In the genomic region with DNA sequence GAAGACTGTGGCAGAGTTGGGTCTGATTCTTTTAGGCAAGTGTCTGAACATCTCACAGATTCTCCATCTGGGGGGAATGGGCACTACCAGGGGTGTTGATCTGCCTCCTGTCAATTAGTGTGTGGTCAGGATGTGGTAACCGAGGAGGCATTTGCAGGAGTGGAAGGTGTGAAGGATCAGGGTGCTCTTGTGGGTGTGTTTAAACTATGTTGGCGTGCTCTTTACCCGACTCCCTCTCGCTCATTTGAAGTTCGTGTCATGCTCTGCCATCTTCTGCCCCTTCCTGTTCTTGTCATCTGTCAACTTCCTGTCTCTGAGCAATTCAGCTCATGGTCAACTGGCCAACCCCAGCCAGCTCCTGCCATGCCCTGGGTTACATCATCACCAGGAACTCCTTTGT, we compare ENCODE assay signal across 16 cellular contexts.
A peak's percentile ranks its signal among the peaks of the same experiment; 100 is the strongest.
DNase-seq lines count a peak whose midpoint lies in the region; ATAC-seq and TF ChIP-seq lines count a peak whose summit lies in the region.
"Had no signal": no experiment of that assay in that cellular context is flagged by ENCODE, and none has a peak within 500 bp of the region (broad histone marks: within the 10 kb centered on the region; RNA-seq: fewer than 3 reads in every experiment).

No MANE protein-coding gene starts in this region.

- H3K9me3 ChIP-seq in mesenchymal stem cell (ENCODE audit: control insufficient read depth, low read length) (no peaks in the 10 kb centered on the region), upper lobe of right lung (no peaks in the 10 kb centered on the region)
- H3K9me3 ChIP-seq: BE2C, gastrocnemius medialis had no signal

- H3K9ac ChIP-seq in mesenchymal stem cell (ENCODE audit: low read length): no peak overlapping the region
- H3K9ac ChIP-seq: neural progenitor cell had no signal

- H3K27me3 ChIP-seq in mesenchymal stem cell (ENCODE audit: control insufficient read depth in 1 of 2, insufficient read depth in 1 of 2, low read length in 2 of 2) (no peaks in the 10 kb centered on the region), upper lobe of right lung (no peaks in the 10 kb centered on the region)
- H3K27me3 ChIP-seq: BE2C, gastrocnemius medialis, neural progenitor cell, right atrium auricular region had no signal

- H4K91ac ChIP-seq in mesenchymal stem cell (ENCODE audit: low read length): peak overlapping the region; percentile 48

- H3K27ac ChIP-seq in mesenchymal stem cell (ENCODE audit: low read length, poor library complexity, severe bottlenecking) (no peak overlapping the region), upper lobe of right lung (no peak overlapping the region)
- H3K27ac ChIP-seq: gastrocnemius medialis, neural progenitor cell, right atrium auricular region had no signal

- ATAC-seq in upper lobe of right lung: peak; percentile 23
- ATAC-seq: gastrocnemius medialis had no signal

- H3K4ac ChIP-seq in mesenchymal stem cell (ENCODE audit: low read depth in 1 of 2, low read length in 2 of 2): no peak overlapping the region

- H3K36me3 ChIP-seq in mesenchymal stem cell (ENCODE audit: control insufficient read depth in 1 of 2, insufficient read depth in 2 of 2, low read depth in 1 of 2, low read length in 2 of 2): no peaks in the 10 kb centered on the region
- no peaks in the 10 kb centered on the region for H3K36me3 ChIP-seq in upper lobe of right lung
- H3K36me3 ChIP-seq: BE2C, gastrocnemius medialis, neural progenitor cell, right atrium auricular region had no signal

- no peaks in the 10 kb centered on the region for H3K79me1 ChIP-seq in mesenchymal stem cell (replicated peaks; ENCODE audit: low read length, poor library complexity, severe bottlenecking)

- TF ChIP-seq CTCF in upper lobe of right lung (IDR thresholded peaks at IDR 0.05): no peak

- H2AFZ ChIP-seq in mesenchymal stem cell (ENCODE audit: low read depth, low read length): no peak overlapping the region
- H2AFZ ChIP-seq: neural progenitor cell had no signal

- H2BK5ac ChIP-seq in mesenchymal stem cell (ENCODE audit: low read depth, low read length, poor library complexity, severe bottlenecking): no peak overlapping the region

- H2BK15ac ChIP-seq in mesenchymal stem cell (ENCODE audit: low read depth, poor library complexity, severe bottlenecking): no peak overlapping the region

- 84% methylated on average over 5 of the region's 5 CpGs for WGBS in mesenchymal stem cell

- intact Hi-C loops in upper lobe of right lung (cut with DNase I): no loop called here

- no peak overlapping the region for H2BK120ac ChIP-seq in mesenchymal stem cell (ENCODE audit: low read depth, low read length)

- H3K4me1 ChIP-seq in mesenchymal stem cell (ENCODE audit: control insufficient read depth, insufficient read depth, low read depth, low read length): peaks cover 5% of the 10 kb centered on the region
- no peaks in the 10 kb centered on the region for H3K4me1 ChIP-seq in upper lobe of right lung
- H3K4me1 ChIP-seq: BE2C had no signal

- DNase-seq in stimulated activated CD4-positive, alpha-beta T cell treated with anti-CD3 and anti-CD28 coated beads, Interleukin-1b, Interleukin-23, amount 100 ng/mL, for 48 hours: peak; percentile 5
- no peak for DNase-seq in stimulated activated CD4-positive, alpha-beta T cell treated with anti-CD3 and anti-CD28 coated beads, Interleukin-12 subunit alpha, Interleukin-12 subunit beta, amount 100 ng/mL, for 4 hours
- DNase-seq in UCSD-AML1 (lab: John Stamatoyannopoulos, UW; ENCODE audit: unreplicated experiment) (peak; percentile 24), mesenchymal stem cell (no peak), upper lobe of right lung (no peak), NCI-H187 (lab: John Stamatoyannopoulos, UW) (no peak), cerebellum (ENCODE audit: low spot score) (no peak), RPMI8226 (no peak)
- DNase-seq: amniotic stem cell, BE2C, gastrocnemius medialis, NCI-H1048, SHP77 had no signal

- no peak overlapping the region for H3K14ac ChIP-seq in mesenchymal stem cell (ENCODE audit: low read length in 2 of 2)

- H3K23ac ChIP-seq in mesenchymal stem cell (ENCODE audit: low read length in 2 of 2): peak overlapping the region in 1 of 2 experiments; percentile 18

- H3K4me2 ChIP-seq in mesenchymal stem cell (ENCODE audit: low read length, poor library complexity, severe bottlenecking): no peak overlapping the region
- H3K4me2 ChIP-seq: neural progenitor cell had no signal

- H4K8ac ChIP-seq in mesenchymal stem cell (ENCODE audit: low read length): no peak overlapping the region

- H3K4me3 ChIP-seq in mesenchymal stem cell (ENCODE audit: insufficient read depth in 1 of 2, low read depth in 1 of 2, low read length in 2 of 2) (no peak overlapping the region), upper lobe of right lung (no peak overlapping the region)
- H3K4me3 ChIP-seq: gastrocnemius medialis, lung, neural progenitor cell, right atrium auricular region had no signal

- no peak overlapping the region for H2AK5ac ChIP-seq in mesenchymal stem cell (ENCODE audit: low read length, severe bottlenecking)

- H2BK12ac ChIP-seq in mesenchymal stem cell (ENCODE audit: low read length in 2 of 2): no peak overlapping the region

- H3K18ac ChIP-seq in mesenchymal stem cell (ENCODE audit: low read depth in 1 of 2, low read length in 2 of 2): no peak overlapping the region

Comparison
In these comparisons a context has a peak if more than half of its experiments do, and no peak if none do; other contexts are left out.
1. DNase-seq: peak in stimulated activated CD4-positive, alpha-beta T cell treated with anti-CD3 and anti-CD28 coated beads, Interleukin-1b, Interleukin-23, amount 100 ng/mL, for 48 hours (single experiment) and UCSD-AML1 (single experiment); none in stimulated activated CD4-positive, alpha-beta T cell treated with anti-CD3 and anti-CD28 coated beads, Interleukin-12 subunit alpha, Interleukin-12 subunit beta, amount 100 ng/mL, for 4 hours (single experiment), mesenchymal stem cell (single experiment), upper lobe of right lung (single experiment), NCI-H187 (0 of 2), cerebellum (single experiment) and RPMI8226 (single experiment).